In genomic region chr22:45756558-45756957, GRCh38 we compare ENCODE assay signal across 1 cellular context.
TF ChIP-seq lines count a peak whose summit lies in the region.

No MANE protein-coding gene starts in this region.

TF ChIP-seq in IMR-90, 13 proteins besides CTCF, POLR2A, EP300 and RAD21:
- TF ChIP-seq RFX5 (IDR thresholded peaks at IDR 0.05; ENCODE audit: low read depth, low read length) (no peak), MAFK (IDR thresholded peaks at IDR 0.05; ENCODE audit: low read depth, low read length) (no peak), RCOR1 (IDR thresholded peaks at IDR 0.05; ENCODE audit: insufficient replicate concordance, low read length) (no peak), NFE2L2 (IDR thresholded peaks at IDR 0.05; ENCODE audit: low read depth, low read length) (no peak), MXI1 (IDR thresholded peaks at IDR 0.05; ENCODE audit: borderline replicate concordance, low read depth, low read length) (no peak), ELK1 (IDR thresholded peaks at IDR 0.05; ENCODE audit: borderline replicate concordance, low read depth, low read length) (no peak), SMC3 (IDR thresholded peaks at IDR 0.05; ENCODE audit: low read depth, low read length) (no peak), CHD1 (IDR thresholded peaks at IDR 0.05; ENCODE audit: low read depth, low read length) (no peak), BHLHE40 (IDR thresholded peaks at IDR 0.05; ENCODE audit: low read depth, low read length) (no peak), USF2 (IDR thresholded peaks at IDR 0.05; ENCODE audit: low read depth, low read length) (no peak), MAZ (IDR thresholded peaks at IDR 0.05; ENCODE audit: borderline replicate concordance, low read depth, low read length) (no peak), FOS (IDR thresholded peaks at IDR 0.05; ENCODE audit: low read depth, low read length) (no peak), CEBPB (IDR thresholded peaks at IDR 0.05; ENCODE audit: low read depth, low read length) (no peak)
